In genomic region chr4:178148106-178148505, GRCh38 we compare ENCODE assay signal across 16 cellular contexts.
DNase-seq lines count a peak whose midpoint lies in the region; ATAC-seq, FAIRE-seq and TF ChIP-seq lines count a peak whose summit lies in the region.
"Had no signal": no experiment of that assay in that cellular context is flagged by ENCODE, and none has a peak within 500 bp of the region (broad histone marks: within the 10 kb centered on the region; RNA-seq: fewer than 3 reads in every experiment).

No MANE protein-coding gene starts in this region.

- no peaks in the 10 kb centered on the region for H3K27me3 ChIP-seq in foreskin keratinocyte

- no peaks in the 10 kb centered on the region for H3K4me1 ChIP-seq in foreskin keratinocyte

- ATAC-seq in foreskin keratinocyte (peak; percentile 75), HG02678 (IDR thresholded peaks at IDR 0.05; ENCODE audit: unreplicated experiment) (no peak)
- ATAC-seq: HepG2 had no signal

- FAIRE-seq in D721Med (lab: Jason Lieb, UNC) = peak; percentile 6
- FAIRE-seq: A204.1, HepG2, HTR-8/SVneo had no signal

- DNase-seq in D721Med (ENCODE audit: insufficient read length, low spot score) = no peak
- peak; percentile 1 to 58 for DNase-seq in NCI-H524 (lab: John Stamatoyannopoulos, UW)
- peak; percentile 18 to 67 for DNase-seq in foreskin keratinocyte
- no peak for DNase-seq in T-helper 1 cell
- no peak for DNase-seq in G401 (ENCODE audit: low spot score)
- DNase-seq: C1 segment of cervical spinal cord; Calu3; CD4-positive, alpha-beta T cell; DND-41; HCEC 1CT; HFFc6 had no signal

- TF ChIP-seq CTCF in D721Med (IDR thresholded peaks at IDR 0.05; ENCODE audit: insufficient read depth, missing control alignments) (no peak), VCaP (conservative IDR thresholded peaks at IDR 0.05) (no peak), foreskin keratinocyte (conservative IDR thresholded peaks at IDR 0.05) (no peak)

- in situ Hi-C loops in G401 (cut with HindIII; ENCODE audit: low sequenced_read_pairs) = no loop called here

- H3K27ac ChIP-seq in VCaP = peak overlapping the region; percentile 49
- H3K27ac ChIP-seq in foreskin keratinocyte = no peak overlapping the region

Comparison
In these comparisons a context has a peak if more than half of its experiments do, and no peak if none do; other contexts are left out.
1. DNase-seq: peak in NCI-H524 (2 of 2) and foreskin keratinocyte (2 of 2); none in D721Med (single experiment), T-helper 1 cell (0 of 5) and G401 (single experiment).